1 cellular context compared by ENCODE assay signal in genomic region chr1:9615316-9616063, GRCh38.
TF ChIP-seq lines count a peak whose summit lies in the region.

No MANE protein-coding gene starts in this region.

TF ChIP-seq in HepG2, 621 proteins besides CTCF, POLR2A, EP300 and RAD21 (continued from another document):
- TF ChIP-seq ZNF574 (CRISPR knock-in tag; IDR thresholded peaks at IDR 0.05): 0 out of 2 replicates have a peak, but pooled peaks have one; percentile 38
- TF ChIP-seq ZNF598 (CRISPR knock-in tag; IDR thresholded peaks at IDR 0.05; ENCODE audit: borderline replicate concordance): no peak
- 0 out of 2 replicates have a peak, but pooled peaks have one; percentile 34 for TF ChIP-seq NFKB2 (CRISPR knock-in tag; IDR thresholded peaks at IDR 0.05; ENCODE audit: borderline replicate concordance)
- peak; percentile 54; the same call in 1 of the 2 replicates for TF ChIP-seq CEBPG (CRISPR knock-in tag; IDR thresholded peaks at IDR 0.05)
- peak; percentile 74 for TF ChIP-seq AGO2 (optimal IDR thresholded peaks at IDR 0.05; ENCODE audit: low read depth, low read length)
- no peak for TF ChIP-seq FOXO4 (CRISPR knock-in tag; conservative IDR thresholded peaks at IDR 0.05)
- TF ChIP-seq FOXK1 (CRISPR knock-in tag; IDR thresholded peaks at IDR 0.05; ENCODE audit: borderline replicate concordance, low read depth): no peak
- TF ChIP-seq GMEB1 (CRISPR knock-in tag; IDR thresholded peaks at IDR 0.05; ENCODE audit: borderline replicate concordance): no peak
